Comparison of ENCODE assay signal across 20 cellular contexts in genomic region chr3:126056123-126056522, GRCh38. TPM values are rescaled to one million over a fixed set of nuclear protein-coding genes. Genes with fewer than 3 reads are reported as not detected.
DNase-seq lines count a peak whose midpoint lies in the region; ATAC-seq and TF ChIP-seq lines count a peak whose summit lies in the region.
"Had no signal": no experiment of that assay in that cellular context is flagged by ENCODE, and none has a peak within 500 bp of the region (broad histone marks: within the 10 kb centered on the region; RNA-seq: fewer than 3 reads in every experiment).

No MANE protein-coding gene starts in this region.

- H3K36me3 ChIP-seq in heart left ventricle (peaks cover 0 to 4% (median 0%) of the 10 kb centered on the region in 9 donors), right atrium auricular region (no peaks in the 10 kb centered on the region), RWPE2 (ENCODE audit: low read depth) (no peaks in the 10 kb centered on the region), skeletal muscle satellite cell (ENCODE audit: insufficient read depth, low read length) (no peaks in the 10 kb centered on the region), body of pancreas (replicated peaks in 1 of 2; ENCODE audit: insufficient read depth in 1 of 2, low read depth in 2 of 2) (no peaks in the 10 kb centered on the region)
- H3K36me3 ChIP-seq: BLaER1 had no signal

- TF ChIP-seq POLR2A in heart left ventricle (IDR thresholded peaks at IDR 0.05) (no peak), body of pancreas (IDR thresholded peaks at IDR 0.05) (no peak)

- TF ChIP-seq CTCF in heart left ventricle (IDR thresholded peaks at IDR 0.05): no peak
- TF ChIP-seq CTCF in right atrium auricular region (IDR thresholded peaks at IDR 0.05): no peak
- no peak for TF ChIP-seq CTCF in RWPE2 (IDR thresholded peaks at IDR 0.05; ENCODE audit: poor library complexity, severe bottlenecking)
- TF ChIP-seq CTCF in body of pancreas (IDR thresholded peaks at IDR 0.05): no peak

- intact Hi-C loops in heart left ventricle (cut with DNase I): no loop called here
- intact Hi-C loops in body of pancreas (cut with DNase I): no loop called here

- no peak for DNase-seq in heart left ventricle
- DNase-seq in right atrium auricular region (ENCODE audit: low spot score): no peak
- DNase-seq in RWPE2 (ENCODE audit: low spot score): no peak
- DNase-seq in mesenteric fat pad (ENCODE audit: low spot score): peak; percentile 68
- no peak for DNase-seq in NCI-H1436 treated with DMSO at 0.1 percent for 48 hours (lab: John Stamatoyannopoulos, UW)
- DNase-seq in body of pancreas: no peak
- DNase-seq: CD4-positive, alpha-beta memory T cell; DMS53; GOT3; NCI-H1417; NCI-H187 treated with DMSO at 0.1 percent for 48 hours; NCI-H345; NCI-H526; PC-3; RPMI8226 had no signal

- peak overlapping the region; percentile 26 for H3K4me2 ChIP-seq in skeletal muscle satellite cell (ENCODE audit: low read length)
- H3K4me2 ChIP-seq: A549, BLaER1, KMS-11 had no signal

- no peaks in the 10 kb centered on the region for H3K9me3 ChIP-seq in heart left ventricle
- H3K9me3 ChIP-seq in right atrium auricular region: no peaks in the 10 kb centered on the region
- no peaks in the 10 kb centered on the region for H3K9me3 ChIP-seq in RWPE2 (ENCODE audit: severe bottlenecking)
- no peaks in the 10 kb centered on the region for H3K9me3 ChIP-seq in skeletal muscle satellite cell (replicated peaks; ENCODE audit: low read length)
- no peaks in the 10 kb centered on the region for H3K9me3 ChIP-seq in body of pancreas
- H3K9me3 ChIP-seq: A549, BLaER1 had no signal

- no peak for ATAC-seq in heart left ventricle
- no peak for ATAC-seq in RWPE2 (ENCODE audit: low read depth)
- no peak for ATAC-seq in HG03378 (IDR thresholded peaks at IDR 0.05; ENCODE audit: unreplicated experiment)
- no peak for ATAC-seq in body of pancreas

- H3K27me3 ChIP-seq in heart left ventricle: no peaks in the 10 kb centered on the region
- H3K27me3 ChIP-seq in right atrium auricular region: no peaks in the 10 kb centered on the region
- no peaks in the 10 kb centered on the region for H3K27me3 ChIP-seq in RWPE2 (ENCODE audit: insufficient read depth, poor library complexity, severe bottlenecking)
- no peaks in the 10 kb centered on the region for H3K27me3 ChIP-seq in skeletal muscle satellite cell (ENCODE audit: control insufficient read depth, insufficient read depth, low read length)
- no peaks in the 10 kb centered on the region for H3K27me3 ChIP-seq in body of pancreas
- H3K27me3 ChIP-seq: BLaER1 had no signal

- H3K9ac ChIP-seq in skeletal muscle satellite cell (ENCODE audit: low read depth, low read length): no peak overlapping the region
- H3K9ac ChIP-seq: BLaER1, KMS-11 had no signal

- peaks cover 0 to 43% (median 13%) of the 10 kb centered on the region in 12 donors for H3K4me1 ChIP-seq in heart left ventricle
- peaks cover 0 to 34% of the 10 kb centered on the region in 2 donors for H3K4me1 ChIP-seq in right atrium auricular region
- peaks cover 23% of the 10 kb centered on the region for H3K4me1 ChIP-seq in RWPE2 (ENCODE audit: insufficient read depth, poor library complexity, severe bottlenecking)
- peaks cover 34% of the 10 kb centered on the region for H3K4me1 ChIP-seq in skeletal muscle satellite cell (ENCODE audit: control insufficient read depth, insufficient read depth, low read length)
- no peaks in the 10 kb centered on the region for H3K4me1 ChIP-seq in body of pancreas

- peak overlapping the region in 8 of 12 donors; percentile 32 to 80 (median 78) for H3K27ac ChIP-seq in heart left ventricle
- peak overlapping the region in 1 of 2 donors; percentile 52 for H3K27ac ChIP-seq in right atrium auricular region
- peak overlapping the region; percentile 78 for H3K27ac ChIP-seq in RWPE2 (ENCODE audit: poor library complexity, severe bottlenecking)
- no peak overlapping the region for H3K27ac ChIP-seq in body of pancreas
- H3K27ac ChIP-seq: BLaER1, KMS-11 had no signal

- no peak overlapping the region for H3K4me3 ChIP-seq in heart left ventricle
- H3K4me3 ChIP-seq in right atrium auricular region: no peak overlapping the region
- no peak overlapping the region for H3K4me3 ChIP-seq in RWPE2 (ENCODE audit: severe bottlenecking)
- no peak overlapping the region for H3K4me3 ChIP-seq in skeletal muscle satellite cell (ENCODE audit: low read length)
- no peak overlapping the region for H3K4me3 ChIP-seq in body of pancreas
- H3K4me3 ChIP-seq: A549, BLaER1 had no signal

- WGBS in heart left ventricle, 4 donors: 92 to 99% (median 97%) methylated on average over 6 to 11 of the region's 11 CpGs
- WGBS in body of pancreas, 2 donors: 93 to 100% methylated on average over 1 to 8 of the region's 11 CpGs

RNA-seq across cellular contexts. Expression of gene SLC41A3, which starts 27.8 kb away (rescaled TPM):
- total RNA-seq in heart left ventricle: 10 to 100 TPM; 33.3 to 57.6 (median 46.4) TPM
- polyA plus RNA-seq in heart left ventricle: 10 to 100 TPM; 20.9 to 60.1 TPM
- total RNA-seq in right atrium auricular region: 10 to 100 TPM; 34.1 to 39.6 TPM
- total RNA-seq in mesenteric fat pad: 35.7 TPM
- 27.7 and 34.2 TPM in 2 replicates for total RNA-seq in skeletal muscle satellite cell (2012; rRNA removed)
- 10 to 100 TPM; 27.4 to 41.0 TPM for total RNA-seq in body of pancreas

Comparison
In these comparisons a context has a peak if more than half of its experiments do, and no peak if none do; other contexts are left out.
1. H3K27ac ChIP-seq: peak in heart left ventricle (8 of 12) and RWPE2 (single experiment); none in body of pancreas (0 of 4).